ENCODE assay signal across 8 cellular contexts in the genomic region with DNA sequence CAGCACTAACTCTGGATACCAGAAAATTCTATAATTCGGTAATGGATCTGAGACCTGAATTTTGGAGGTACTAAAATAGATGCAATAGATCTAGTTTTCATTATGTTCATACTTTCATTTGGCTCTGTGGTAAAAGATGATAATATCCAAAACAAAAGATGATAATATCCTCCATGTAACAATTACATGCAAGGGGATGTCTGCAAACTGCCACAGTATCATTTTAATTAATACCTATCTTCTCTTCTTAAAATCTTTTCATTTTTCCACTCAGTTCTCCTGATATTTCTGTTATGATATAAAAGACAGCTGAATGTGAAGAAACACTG. TPM values are rescaled to one million over a fixed set of nuclear protein-coding genes. Genes with fewer than 3 reads are reported as not detected.
DNase-seq lines count a peak whose midpoint lies in the region; ATAC-seq, FAIRE-seq and TF ChIP-seq lines count a peak whose summit lies in the region.

No MANE protein-coding gene starts in this region.

- peak overlapping the region; percentile 82 for H3K4me2 ChIP-seq in astrocyte (ENCODE audit: low read length)

- no peaks in the 10 kb centered on the region for H3K79me2 ChIP-seq in astrocyte (ENCODE audit: insufficient read depth, low read length)

- H3K9me3 Mint-ChIP-seq in astrocyte (ENCODE audit: unreplicated experiment) (no peaks in the 10 kb centered on the region), memory B cell (peaks cover 8% of the 10 kb centered on the region)

- H4K20me1 ChIP-seq in astrocyte (ENCODE audit: insufficient read depth, low read length): no peaks in the 10 kb centered on the region

- H3K4me3 Mint-ChIP-seq in astrocyte (ENCODE audit: unreplicated experiment): no peak overlapping the region
- peak overlapping the region; percentile 87 for H3K4me3 Mint-ChIP-seq in memory B cell

- H3K36me3 ChIP-seq in cardiac muscle cell (peaks cover 7% of the 10 kb centered on the region), astrocyte (ENCODE audit: insufficient read depth, low read length) (peaks cover 9% of the 10 kb centered on the region), upper lobe of right lung (peaks cover 12% of the 10 kb centered on the region)

- H3K4me1 Mint-ChIP-seq in astrocyte (ENCODE audit: low read depth, unreplicated experiment) (peaks cover 10% of the 10 kb centered on the region), memory B cell (peaks cover 52% of the 10 kb centered on the region)

- H3K4me1 ChIP-seq in cardiac muscle cell (ENCODE audit: low read depth) (peaks cover 8% of the 10 kb centered on the region), astrocyte (ENCODE audit: insufficient read depth, low read length) (peaks cover 12% of the 10 kb centered on the region), upper lobe of right lung (peaks cover 20% of the 10 kb centered on the region)

- H2AFZ ChIP-seq in astrocyte (ENCODE audit: low read depth, low read length): peak overlapping the region; percentile 67

- H3K27ac Mint-ChIP-seq in astrocyte (ENCODE audit: unreplicated experiment): no peak overlapping the region
- peak overlapping the region; percentile 98 for H3K27ac Mint-ChIP-seq in memory B cell

- no peaks in the 10 kb centered on the region for H3K9me3 ChIP-seq in cardiac muscle cell (ENCODE audit: low read depth)
- no peaks in the 10 kb centered on the region for H3K9me3 ChIP-seq in astrocyte (ENCODE audit: insufficient read depth, low read depth, low read length)
- no peaks in the 10 kb centered on the region for H3K9me3 ChIP-seq in upper lobe of right lung

- H3K4me3 ChIP-seq in cardiac muscle cell: no peak overlapping the region
- peak overlapping the region; percentile 66 for H3K4me3 ChIP-seq in astrocyte (ENCODE audit: insufficient read depth, low read depth, low read length)
- H3K4me3 ChIP-seq in upper lobe of right lung: peak overlapping the region; percentile 61

- TF ChIP-seq CTCF in cardiac muscle cell (IDR thresholded peaks at IDR 0.05; ENCODE audit: low read depth, low read length): no peak
- no peak for TF ChIP-seq CTCF in astrocyte (IDR thresholded peaks at IDR 0.05; ENCODE audit: insufficient read depth, low read depth, low read length)
- no peak for TF ChIP-seq CTCF in upper lobe of right lung (IDR thresholded peaks at IDR 0.05)

- H3K27me3 Mint-ChIP-seq in astrocyte (ENCODE audit: low read depth, unreplicated experiment) (no peaks in the 10 kb centered on the region), memory B cell (no peaks in the 10 kb centered on the region)

- DNase-seq in cardiac muscle cell (ENCODE audit: low read depth in 1 of 2, low spot score in 1 of 2): no peak
- no peak for DNase-seq in left ventricle myocardium superior
- no peak for DNase-seq in astrocyte (ENCODE audit: low read depth)
- DNase-seq in memory B cell (ENCODE audit: low spot score in 2 of 2): no peak
- DNase-seq in upper lobe of right lung: no peak
- DNase-seq in NCI-H82 (lab: John Stamatoyannopoulos, UW): no peak
- DNase-seq in hepatic stellate cell (ENCODE audit: low spot score): no peak

- no peak for FAIRE-seq in astrocyte (lab: Jason Lieb, UNC)

- intact Hi-C loops in left ventricle myocardium superior (cut with micrococcal nuclease) (no loop called here), upper lobe of right lung (cut with DNase I) (no loop called here)

- H3K36me3 Mint-ChIP-seq in astrocyte (ENCODE audit: low read depth, unreplicated experiment) (peaks cover 17% of the 10 kb centered on the region), memory B cell (peaks cover 20% of the 10 kb centered on the region)

- H3K27ac ChIP-seq in cardiac muscle cell (peak overlapping the region; percentile 85), astrocyte (ENCODE audit: low read depth, low read length) (peak overlapping the region; percentile 83), upper lobe of right lung (peak overlapping the region; percentile 91)

- H3K27me3 ChIP-seq in cardiac muscle cell (no peaks in the 10 kb centered on the region), astrocyte (ENCODE audit: insufficient read depth, low read length) (no peaks in the 10 kb centered on the region), upper lobe of right lung (no peaks in the 10 kb centered on the region)

- H3K9ac ChIP-seq in astrocyte (ENCODE audit: low read length): peak overlapping the region; percentile 76

- ATAC-seq in left ventricle myocardium superior: no peak
- no peak for ATAC-seq in memory B cell (ENCODE audit: low read depth)
- no peak for ATAC-seq in upper lobe of right lung
- ATAC-seq in GM19463 (IDR thresholded peaks at IDR 0.05; ENCODE audit: unreplicated experiment): no peak

RNA-seq across cellular contexts. Expression of gene BTN2A1, which starts 15.6 kb away (rescaled TPM):
- total RNA-seq in cardiac muscle cell: 16.0 and 18.9 TPM in 2 replicates
- 21.2 and 27.2 TPM in 2 replicates for polyA plus RNA-seq in cardiac muscle cell
- total RNA-seq in left ventricle myocardium superior: 14.6 TPM
- total RNA-seq in astrocyte: 50.4 and 51.5 TPM in 2 replicates
- 26.3 TPM for total RNA-seq in upper lobe of right lung

RNA-seq across cellular contexts. Expression of gene BTN1A1, which starts 26.7 kb away (rescaled TPM):
- total RNA-seq in cardiac muscle cell (not detected in 2 replicates), left ventricle myocardium superior (not detected), astrocyte (not detected in 2 replicates), upper lobe of right lung (not detected)
- polyA plus RNA-seq in cardiac muscle cell: 0.14 and 0.35 TPM in 2 replicates

RNA-seq across cellular contexts. Expression of gene BTN3A3, which starts 33.1 kb away (rescaled TPM):
- total RNA-seq in cardiac muscle cell (0.14 and 1.4 TPM in 2 replicates), left ventricle myocardium superior (8.9 TPM), astrocyte (4.7 and 6.2 TPM in 2 replicates), upper lobe of right lung (46.9 TPM)
- 2.9 TPM in 1 of 2 replicates, not detected in the other for polyA plus RNA-seq in cardiac muscle cell
